ENCODE assay signal across 8 cellular contexts in genomic region chr9:73869261-73869660, GRCh38.
DNase-seq lines count a peak whose midpoint lies in the region; ATAC-seq, FAIRE-seq and TF ChIP-seq lines count a peak whose summit lies in the region.

No MANE protein-coding gene starts in this region.

- H3K27me3 ChIP-seq in breast epithelium (peaks cover 0 to 9% of the 10 kb centered on the region in 2 donors), HepG2 (ENCODE audit: control insufficient read depth in 1 of 2, insufficient read depth in 2 of 2, low read length in 2 of 2) (no peaks in the 10 kb centered on the region), sigmoid colon (no peaks in the 10 kb centered on the region)

- in situ Hi-C loops in HepG2 (cut with HindIII; ENCODE audit: extremely low pct_ligation_motif_present, low pct_unique_long_range_greater_than_20kb): no loop called here

- no peak overlapping the region for H3K27ac Mint-ChIP-seq in MCF 10A (ENCODE audit: low read depth, unreplicated experiment)
- H3K27ac Mint-ChIP-seq in activated CD4-positive, alpha-beta T cell treated with anti-CD3 and anti-CD28 coated beads, Interleukin-2, amount 10 ng/mL, durations not matched to agents 7 days and 5 days: no peak overlapping the region

- no peak overlapping the region for H3K4me3 ChIP-seq in breast epithelium
- no peak overlapping the region for H3K4me3 ChIP-seq in HepG2 (replicated peaks in 1 of 3; ENCODE audit: insufficient read depth in 1 of 3, low read depth in 2 of 3, low read length in 3 of 3)
- no peak overlapping the region for H3K4me3 ChIP-seq in sigmoid colon

- H3K36me3 Mint-ChIP-seq in MCF 10A (ENCODE audit: insufficient read depth, unreplicated experiment): no peaks in the 10 kb centered on the region
- H3K36me3 Mint-ChIP-seq in activated CD4-positive, alpha-beta T cell treated with anti-CD3 and anti-CD28 coated beads, Interleukin-2, amount 10 ng/mL, durations not matched to agents 7 days and 5 days (ENCODE audit: low read depth): no peaks in the 10 kb centered on the region

- H2AFZ ChIP-seq in HepG2 (ENCODE audit: low read length): no peak overlapping the region

- 3% methylated on average over 3 of the region's 3 CpGs for WGBS in HepG2 (ENCODE audit: low lambda C conversion rate)
- WGBS in sigmoid colon, 2 donors: 34 to 47% methylated on average over 3 of the region's 3 CpGs

- DNase-seq in MCF 10A (ENCODE audit: unreplicated experiment) (peak; percentile 83), breast epithelium (ENCODE audit: low spot score in 2 of 2) (no peak), NCI-H1436 treated with DMSO at 0.1 percent for 48 hours (lab: John Stamatoyannopoulos, UW) (peak; percentile 79), HepG2 (ENCODE audit: low spot score) (peak; percentile 13), sigmoid colon (no peak), DMS79 treated with DMSO at 0.1 percent for 48 hours (lab: John Stamatoyannopoulos, UW) (no peak)
- DNase-seq in activated CD4-positive, alpha-beta T cell treated with anti-CD3 and anti-CD28 coated beads, Interleukin-2, amount 10 ng/mL, durations not matched to agents 7 days and 5 days: peak; percentile 8

- ATAC-seq in HG02885 (IDR thresholded peaks at IDR 0.05; ENCODE audit: poor library complexity, unreplicated experiment): peak; percentile 99
- ATAC-seq in HepG2: no peak

- H3K36me3 ChIP-seq in breast epithelium: no peaks in the 10 kb centered on the region
- H3K36me3 ChIP-seq in HepG2 (replicated peaks in 1 of 2; ENCODE audit: control insufficient read depth in 1 of 2, insufficient read depth in 2 of 2, low read length in 2 of 2): no peaks in the 10 kb centered on the region
- H3K36me3 ChIP-seq in sigmoid colon: no peaks in the 10 kb centered on the region

- H3K9me3 Mint-ChIP-seq in MCF 10A (ENCODE audit: unreplicated experiment): no peaks in the 10 kb centered on the region
- no peaks in the 10 kb centered on the region for H3K9me3 Mint-ChIP-seq in activated CD4-positive, alpha-beta T cell treated with anti-CD3 and anti-CD28 coated beads, Interleukin-2, amount 10 ng/mL, durations not matched to agents 7 days and 5 days

- peaks cover 62% of the 10 kb centered on the region for H3K27me3 Mint-ChIP-seq in MCF 10A (ENCODE audit: insufficient read depth, unreplicated experiment)
- H3K27me3 Mint-ChIP-seq in activated CD4-positive, alpha-beta T cell treated with anti-CD3 and anti-CD28 coated beads, Interleukin-2, amount 10 ng/mL, durations not matched to agents 7 days and 5 days: no peaks in the 10 kb centered on the region

- POLR2A ChIA-PET in MCF 10A (lab: Yijun Ruan, JAX): no interaction called here
- POLR2A ChIA-PET in activated CD4-positive, alpha-beta T cell treated with anti-CD3 and anti-CD28 coated beads, Interleukin-2, amount 10 ng/mL, durations not matched to agents 7 days and 5 days (lab: Charles Lee): no interaction called here
- POLR2A ChIA-PET in HepG2 (lab: Yijun Ruan, JAX): no interaction called here

- no peak for TF ChIP-seq RAD21 in HepG2 (CRISPR knock-in tag; IDR thresholded peaks at IDR 0.05)

- no peaks in the 10 kb centered on the region for H4K20me1 ChIP-seq in HepG2 (ENCODE audit: insufficient read depth, low read length)

- H3K4me1 ChIP-seq in breast epithelium: no peaks in the 10 kb centered on the region
- no peaks in the 10 kb centered on the region for H3K4me1 ChIP-seq in HepG2 (ENCODE audit: insufficient read depth, low read length)
- H3K4me1 ChIP-seq in sigmoid colon: no peaks in the 10 kb centered on the region

- CTCF ChIA-PET in MCF 10A (lab: Yijun Ruan, JAX): interaction anchor here (0.5 to 1.5 kb wide), 3 partner anchors 9 to 631 kb away, joined by 3 to 4 read pairs (median 3); no protein-coding TSS in a partner anchor
- CTCF ChIA-PET in activated CD4-positive, alpha-beta T cell treated with anti-CD3 and anti-CD28 coated beads, Interleukin-2, amount 10 ng/mL, durations not matched to agents 7 days and 5 days (lab: Charles Lee): no interaction called here
- CTCF ChIA-PET in HepG2 (lab: Yijun Ruan, JAX; ENCODE audit: low intra/inter-chr PET ratio, low total read pairs): no interaction called here

- no peak overlapping the region for H3K4me3 Mint-ChIP-seq in MCF 10A (ENCODE audit: unreplicated experiment)
- no peak overlapping the region for H3K4me3 Mint-ChIP-seq in activated CD4-positive, alpha-beta T cell treated with anti-CD3 and anti-CD28 coated beads, Interleukin-2, amount 10 ng/mL, durations not matched to agents 7 days and 5 days

- H3K27ac ChIP-seq in breast epithelium: no peak overlapping the region
- H3K27ac ChIP-seq in HepG2 (ENCODE audit: extremely low read length, insufficient read depth, low read length): no peak overlapping the region
- no peak overlapping the region for H3K27ac ChIP-seq in sigmoid colon

- intact Hi-C loops in MCF 10A (cut with micrococcal nuclease): loop anchor here (5.0 kb wide), 1 partner anchor 87 kb away; no protein-coding TSS in a partner anchor
- intact Hi-C loops in breast epithelium (cut with DNase I; ENCODE audit: low total_unique reads): no loop called here
- intact Hi-C loops in HepG2 (cut with micrococcal nuclease; ENCODE audit: unreplicated experiment): no loop called here
- intact Hi-C loops in sigmoid colon (cut with DNase I): no loop called here

- H3K9ac ChIP-seq in HepG2 (ENCODE audit: insufficient read depth, low read depth, low read length): no peak overlapping the region

- no peak for TF ChIP-seq EP300 in HepG2 (IDR thresholded peaks at IDR 0.05; ENCODE audit: low read depth in 2 of 2, low read length in 2 of 2)
- TF ChIP-seq EP300 in HepG2 (CRISPR knock-in tag; IDR thresholded peaks at IDR 0.05; ENCODE audit: borderline replicate concordance): no peak
- no peak for TF ChIP-seq EP300 in sigmoid colon (IDR thresholded peaks at IDR 0.05)

- H3K9me3 ChIP-seq in breast epithelium (no peaks in the 10 kb centered on the region), HepG2 (ENCODE audit: low read length) (no peaks in the 10 kb centered on the region), sigmoid colon (no peaks in the 10 kb centered on the region)

- FAIRE-seq in HepG2 (lab: Jason Lieb, UNC): no peak

- no peak for TF ChIP-seq CTCF in MCF 10A (IDR thresholded peaks at IDR 0.05; ENCODE audit: unreplicated experiment)
- TF ChIP-seq CTCF in breast epithelium (IDR thresholded peaks at IDR 0.05): no peak
- no peak for TF ChIP-seq CTCF in HepG2 (CRISPR knock-in tag; IDR thresholded peaks at IDR 0.05)
- no peak for TF ChIP-seq CTCF in sigmoid colon (IDR thresholded peaks at IDR 0.05)

- BruUV-seq in MCF 10A (replicated peaks; lab: Mats Ljungman, UMichigan) (no TSS peak), HepG2 (replicated peaks; lab: Mats Ljungman, UMichigan) (no TSS peak)

- peaks cover 11% of the 10 kb centered on the region for H3K4me1 Mint-ChIP-seq in MCF 10A (ENCODE audit: insufficient read depth, unreplicated experiment)
- H3K4me1 Mint-ChIP-seq in activated CD4-positive, alpha-beta T cell treated with anti-CD3 and anti-CD28 coated beads, Interleukin-2, amount 10 ng/mL, durations not matched to agents 7 days and 5 days: no peaks in the 10 kb centered on the region

- H3K4me2 ChIP-seq in HepG2 (ENCODE audit: low read depth, low read length): no peak overlapping the region

- no peaks in the 10 kb centered on the region for H3K79me2 ChIP-seq in HepG2 (ENCODE audit: insufficient read depth, low read length)

- TF ChIP-seq POLR2A in breast epithelium (IDR thresholded peaks at IDR 0.05) (no peak), HepG2 (IDR thresholded peaks at IDR 0.05; ENCODE audit: insufficient read depth in 1 of 2, low read depth in 2 of 2, low read length in 2 of 2) (no peak), sigmoid colon (IDR thresholded peaks at IDR 0.05) (no peak)

TF ChIP-seq in HepG2, 621 proteins besides CTCF, POLR2A, EP300 and RAD21:
- TF ChIP-seq FOSL2 (CRISPR knock-in tag; IDR thresholded peaks at IDR 0.05) (peak; percentile 35; the same call in 1 of the 2 replicates), ZNF883 (CRISPR knock-in tag; IDR thresholded peaks at IDR 0.05; ENCODE audit: not compliant biosample characterization) (no peak), POLR2AphosphoS2 (IDR thresholded peaks at IDR 0.05; ENCODE audit: low read depth, low read length) (no peak)
- TF ChIP-seq, protein P1, sequence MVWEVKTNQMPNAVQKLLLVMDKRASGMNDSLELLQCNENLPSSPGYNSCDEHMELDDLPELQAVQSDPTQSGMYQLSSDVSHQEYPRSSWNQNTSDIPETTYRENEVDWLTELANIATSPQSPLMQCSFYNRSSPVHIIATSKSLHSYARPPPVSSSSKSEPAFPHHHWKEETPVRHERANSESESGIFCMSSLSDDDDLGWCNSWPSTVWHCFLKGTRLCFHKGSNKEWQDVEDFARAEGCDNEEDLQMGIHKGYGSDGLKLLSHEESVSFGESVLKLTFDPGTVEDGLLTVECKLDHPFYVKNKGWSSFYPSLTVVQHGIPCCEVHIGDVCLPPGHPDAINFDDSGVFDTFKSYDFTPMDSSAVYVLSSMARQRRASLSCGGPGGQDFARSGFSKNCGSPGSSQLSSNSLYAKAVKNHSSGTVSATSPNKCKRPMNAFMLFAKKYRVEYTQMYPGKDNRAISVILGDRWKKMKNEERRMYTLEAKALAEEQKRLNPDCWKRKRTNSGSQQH (CRISPR knock-in tag; IDR thresholded peaks at IDR 0.05; ENCODE audit: low read depth): no peak

Comparison
In these comparisons a context has a peak if more than half of its experiments do, and no peak if none do; other contexts are left out.
1. DNase-seq: peak in MCF 10A (single experiment), NCI-H1436 treated with DMSO at 0.1 percent for 48 hours (single experiment), activated CD4-positive, alpha-beta T cell treated with anti-CD3 and anti-CD28 coated beads, Interleukin-2, amount 10 ng/mL, durations not matched to agents 7 days and 5 days (single experiment) and HepG2 (single experiment); none in breast epithelium (0 of 2), sigmoid colon (single experiment) and DMS79 treated with DMSO at 0.1 percent for 48 hours (single experiment).